ENCODE assay signal across 9 cellular contexts in the genomic region with DNA sequence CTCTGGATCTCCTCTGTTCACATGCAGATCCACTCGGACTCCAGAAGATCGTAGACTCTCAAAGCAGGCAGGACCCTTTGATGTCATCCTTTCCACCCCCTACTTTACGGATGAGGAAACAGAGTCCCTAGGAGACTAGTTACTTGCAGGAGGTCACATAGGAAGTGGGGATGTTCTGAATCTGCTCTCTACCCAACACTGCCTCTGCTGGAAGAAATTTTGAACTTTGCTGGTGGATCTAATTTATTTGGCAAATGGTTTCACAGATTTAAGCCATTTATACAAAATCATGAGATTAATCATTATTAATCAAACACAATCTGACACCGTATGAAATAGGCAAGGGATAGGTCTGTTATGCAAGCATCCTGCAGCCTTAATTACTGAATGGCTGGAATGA. TPM values are rescaled to one million over a fixed set of nuclear protein-coding genes. Genes with fewer than 3 reads are reported as not detected.
A peak's percentile ranks its signal among the peaks of the same experiment; 100 is the strongest.
DNase-seq lines count a peak whose midpoint lies in the region; ATAC-seq, FAIRE-seq and TF ChIP-seq lines count a peak whose summit lies in the region.
"Had no signal": no experiment of that assay in that cellular context is flagged by ENCODE, and none has a peak within 500 bp of the region (broad histone marks: within the 10 kb centered on the region; RNA-seq: fewer than 3 reads in every experiment).

No MANE protein-coding gene starts in this region.

- no peak overlapping the region for H3K27ac ChIP-seq in SU-DHL-6 (ENCODE audit: low read depth, low read length)
- H3K27ac ChIP-seq in left ventricle myocardium inferior (replicated peaks) = no peak overlapping the region

- no peaks in the 10 kb centered on the region for H3K9me3 ChIP-seq in SU-DHL-6 (ENCODE audit: insufficient read depth, low read length)
- no peaks in the 10 kb centered on the region for H3K9me3 ChIP-seq in left ventricle myocardium inferior (replicated peaks)

- H3F3A ChIP-seq in SU-DHL-6 (ENCODE audit: insufficient read depth) = no peaks in the 10 kb centered on the region

- H3K9ac ChIP-seq in SU-DHL-6 (ENCODE audit: low read length) = no peak overlapping the region

- peaks cover 4% of the 10 kb centered on the region for H3K4me1 ChIP-seq in left ventricle myocardium inferior

- ATAC-seq in Right ventricle myocardium superior (ENCODE audit: poor library complexity) = peak; percentile 71

- DNase-seq in Right ventricle myocardium superior (no peak), cardiac septum (ENCODE audit: low spot score) (no peak), left ventricle myocardium inferior (no peak), urothelium cell line (ENCODE audit: low spot score) (peak; percentile 30), NCI-H2081 treated with DMSO at 0.1 percent for 48 hours (lab: John Stamatoyannopoulos, UW) (no peak), NCI-H1436 treated with DMSO at 0.1 percent for 48 hours (lab: John Stamatoyannopoulos, UW) (no peak), MV-4-11 (lab: John Stamatoyannopoulos, UW) (no peak)
- DNase-seq: KG1 had no signal

- no peak for FAIRE-seq in urothelium cell line (lab: Jason Lieb, UNC)

- intact Hi-C loops in Right ventricle myocardium superior (cut with DNase I) (loop anchor here (10.0 kb wide), 1 partner anchor 852 kb away; no protein-coding TSS in a partner anchor), cardiac septum (cut with DNase I) (loop anchor here (2.0 to 5.0 kb wide), 5 partner anchors 164 to 984 kb away; partner anchors contain the start of gene GALNT18), left ventricle myocardium inferior (cut with micrococcal nuclease) (loop anchor here (2.0 to 10.0 kb wide), 2 partner anchors 750 to 852 kb away; no protein-coding TSS in a partner anchor)

- no peak overlapping the region for H3K4me3 ChIP-seq in SU-DHL-6 (ENCODE audit: insufficient read depth, low read length, poor library complexity, severe bottlenecking)
- H3K4me3 ChIP-seq in left ventricle myocardium inferior = no peak overlapping the region

- H3K27me3 ChIP-seq in SU-DHL-6 (ENCODE audit: low read length) = no peaks in the 10 kb centered on the region
- H3K27me3 ChIP-seq in left ventricle myocardium inferior (ENCODE audit: low read depth) = no peaks in the 10 kb centered on the region

- H3K79me2 ChIP-seq in SU-DHL-6 (ENCODE audit: insufficient read depth, low read length) = no peaks in the 10 kb centered on the region

- H3K36me3 ChIP-seq in SU-DHL-6 (ENCODE audit: low read length) (no peaks in the 10 kb centered on the region), left ventricle myocardium inferior (no peaks in the 10 kb centered on the region)

- H2AFZ ChIP-seq in SU-DHL-6 (ENCODE audit: low read depth, low read length, severe bottlenecking) = no peak overlapping the region

- H3K9me2 ChIP-seq in SU-DHL-6 (replicated peaks; ENCODE audit: insufficient read depth, low read length) = no peaks in the 10 kb centered on the region

- no peaks in the 10 kb centered on the region for H4K20me1 ChIP-seq in SU-DHL-6 (ENCODE audit: low read depth, low read length)

- no peak overlapping the region for H3K4me2 ChIP-seq in SU-DHL-6 (ENCODE audit: low read depth, low read length, poor library complexity, severe bottlenecking)

- TF ChIP-seq CTCF in SU-DHL-6 (IDR thresholded peaks at IDR 0.05; ENCODE audit: insufficient read depth, low read length, poor library complexity, severe bottlenecking) (peak; percentile 28), left ventricle myocardium inferior (IDR thresholded peaks at IDR 0.05; ENCODE audit: borderline replicate concordance) (peak; percentile 62)

RNA-seq across cellular contexts. Expression of gene USP47, which starts 55.0 kb away (rescaled TPM):
- 49.0 TPM for total RNA-seq in Right ventricle myocardium superior
- 61.6 TPM for total RNA-seq in cardiac septum
- 53.7 TPM for total RNA-seq in left ventricle myocardium inferior
